In the genomic region with DNA sequence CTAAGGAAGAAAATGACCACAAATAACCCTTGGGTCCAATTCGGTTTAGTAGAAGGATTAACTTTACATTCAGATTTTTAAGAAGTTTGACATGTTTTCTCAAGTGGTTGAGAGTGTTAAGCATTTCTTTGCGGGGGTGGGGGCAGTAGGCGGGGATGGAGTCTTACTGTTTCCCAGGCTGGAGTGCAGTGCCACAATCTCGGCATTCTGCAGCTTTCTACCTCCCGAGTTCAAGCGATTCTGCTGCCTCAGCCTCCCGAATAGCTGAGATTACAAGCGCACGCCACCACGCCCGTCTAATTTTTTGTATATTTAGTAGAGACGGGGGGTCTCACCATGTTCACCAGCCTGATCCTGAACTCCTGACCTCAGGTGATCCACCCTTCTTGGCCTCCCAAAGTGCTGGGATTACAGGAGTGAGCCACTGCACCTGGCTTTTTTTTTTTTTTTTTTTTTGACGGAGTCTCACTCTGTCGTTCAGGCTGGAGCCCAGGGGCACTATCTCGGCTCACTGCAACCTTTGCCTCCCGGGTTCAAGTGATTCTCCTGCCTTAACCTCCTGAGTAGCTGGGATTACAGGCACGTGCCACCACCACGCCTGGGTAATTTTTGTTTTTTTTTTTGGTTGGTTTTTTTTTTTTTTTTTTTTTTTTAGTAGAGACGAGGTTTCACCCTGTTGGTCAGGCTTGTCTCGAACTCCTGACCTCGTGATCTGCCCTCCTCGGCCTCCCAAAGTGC, we compare ENCODE assay signal across 8 cellular contexts. TPM values are rescaled to one million over a fixed set of nuclear protein-coding genes. Genes with fewer than 3 reads are reported as not detected.
DNase-seq lines count a peak whose midpoint lies in the region; ATAC-seq, FAIRE-seq and TF ChIP-seq lines count a peak whose summit lies in the region.
"Not testable (repeated sequence)": the region's sequence is repeated elsewhere in the genome, so short reads cannot be mapped to it uniquely, and the experiment has no call there.

No MANE protein-coding gene starts in this region.

- H3K27ac ChIP-seq in A549; mesenchymal stem cell (ENCODE audit: low read length, poor library complexity, severe bottlenecking); osteoblast (ENCODE audit: low read depth, low read length); upper lobe of right lung: not testable (repeated sequence)
- H3K27ac ChIP-seq in left ventricle myocardium inferior (replicated peaks) (peak overlapping the region; percentile 21), gastrocnemius medialis (peak overlapping the region; percentile 96 to 100 (median 98))

- H3K9ac ChIP-seq in mesenchymal stem cell (ENCODE audit: low read length) = peak overlapping the region; percentile 8

- 71% methylated on average over 22 of the region's 22 CpGs for WGBS in A549 (ENCODE audit: missing lambda C conversion rate)
- WGBS in mesenchymal stem cell = 87% methylated on average over 22 of the region's 22 CpGs

- not testable (repeated sequence) for H3K27me3 Mint-ChIP-seq in activated naive CD8-positive, alpha-beta T cell

- H3K27ac Mint-ChIP-seq in activated naive CD8-positive, alpha-beta T cell = peak overlapping the region; percentile 66

- not testable (repeated sequence) for TF ChIP-seq RAD21 in A549 (conservative IDR thresholded peaks at IDR 0.05 in 1 of 2, IDR thresholded peaks at IDR 0.05 in 1 of 2)

- H3K14ac ChIP-seq in mesenchymal stem cell (ENCODE audit: low read length in 2 of 2) = not testable (repeated sequence)

- not testable (repeated sequence) for DNase-seq in A549 (ENCODE audit: low read depth in 1 of 2, low spot score in 1 of 2); left ventricle myocardium inferior; mesenchymal stem cell; gastrocnemius medialis
- DNase-seq in ELF-1 (ENCODE audit: low read depth, low spot score) (peak; percentile 46), osteoblast (ENCODE audit: insufficient read length, low spot score, missing footprints) (peak; percentile 21), upper lobe of right lung (peak; percentile 31)

- not testable (repeated sequence) for H3K79me1 ChIP-seq in mesenchymal stem cell (replicated peaks; ENCODE audit: low read length, poor library complexity, severe bottlenecking)

- not testable (repeated sequence) for H3K4ac ChIP-seq in mesenchymal stem cell (ENCODE audit: low read depth in 1 of 2, low read length in 2 of 2)

- intact Hi-C loops in left ventricle myocardium inferior (cut with micrococcal nuclease); gastrocnemius medialis (cut with DNase I; ENCODE audit: low total_unique reads); upper lobe of right lung (cut with DNase I): not testable (repeated sequence)

- H3K4me2 ChIP-seq in A549 = peak overlapping the region; percentile 12; the same call in 2 of the 3 replicates
- H3K4me2 ChIP-seq in mesenchymal stem cell (ENCODE audit: low read length, poor library complexity, severe bottlenecking); osteoblast (ENCODE audit: insufficient read depth, low read length): not testable (repeated sequence)

- H2BK5ac ChIP-seq in mesenchymal stem cell (ENCODE audit: low read depth, low read length, poor library complexity, severe bottlenecking) = not testable (repeated sequence)

- H2BK12ac ChIP-seq in mesenchymal stem cell (ENCODE audit: low read length in 2 of 2) = not testable (repeated sequence)

- not testable (repeated sequence) for TF ChIP-seq EP300 in A549 (IDR thresholded peaks at IDR 0.05)

- H3K27me3 ChIP-seq in left ventricle myocardium inferior (ENCODE audit: low read depth); mesenchymal stem cell (ENCODE audit: control insufficient read depth in 1 of 2, insufficient read depth in 1 of 2, low read length in 2 of 2); osteoblast (ENCODE audit: insufficient read depth, low read length); gastrocnemius medialis; upper lobe of right lung: not testable (repeated sequence)

- H3K18ac ChIP-seq in mesenchymal stem cell (ENCODE audit: low read depth in 1 of 2, low read length in 2 of 2) = not testable (repeated sequence)

- POLR2A ChIA-PET in A549 (lab: Yijun Ruan, JAX) = not testable (repeated sequence)

- ATAC-seq in A549, gastrocnemius medialis: not testable (repeated sequence)
- ATAC-seq in upper lobe of right lung = peak; percentile 49

- not testable (repeated sequence) for H2BK120ac ChIP-seq in mesenchymal stem cell (ENCODE audit: low read depth, low read length)

- H3K4me1 ChIP-seq in A549 (peaks cover 71% of the 10 kb centered on the region), left ventricle myocardium inferior (peaks cover 100% of the 10 kb centered on the region), mesenchymal stem cell (ENCODE audit: control insufficient read depth, insufficient read depth, low read depth, low read length) (peaks cover 25% of the 10 kb centered on the region), osteoblast (ENCODE audit: insufficient read depth, low read length) (peaks cover 51% of the 10 kb centered on the region), gastrocnemius medialis (peaks cover 94% of the 10 kb centered on the region in 2 donors), upper lobe of right lung (peaks cover 73% of the 10 kb centered on the region)

- H3K79me2 ChIP-seq in osteoblast (ENCODE audit: insufficient read depth, low read length) = peaks cover 100% of the 10 kb centered on the region

- not testable (repeated sequence) for TF ChIP-seq POLR2A in A549 (IDR thresholded peaks at IDR 0.05; ENCODE audit: low read length); gastrocnemius medialis (IDR thresholded peaks at IDR 0.05)

- not testable (repeated sequence) for H2AFZ ChIP-seq in mesenchymal stem cell (ENCODE audit: low read depth, low read length); osteoblast (ENCODE audit: low read length)

- not testable (repeated sequence) for H3K36me3 ChIP-seq in left ventricle myocardium inferior, gastrocnemius medialis, upper lobe of right lung
- H3K36me3 ChIP-seq in mesenchymal stem cell (ENCODE audit: control insufficient read depth in 1 of 2, insufficient read depth in 2 of 2, low read depth in 1 of 2, low read length in 2 of 2) (peaks cover 3 to 13% of the 10 kb centered on the region in 2 experiments), osteoblast (ENCODE audit: insufficient read depth, low read length) (peaks cover 10% of the 10 kb centered on the region)

- H4K91ac ChIP-seq in mesenchymal stem cell (ENCODE audit: low read length) = not testable (repeated sequence)

- not testable (repeated sequence) for FAIRE-seq in A549 (lab: Jason Lieb, UNC)

- H4K20me1 ChIP-seq in osteoblast (ENCODE audit: insufficient read depth, low read length) = peaks cover 93% of the 10 kb centered on the region

- H3K4me3 ChIP-seq in A549; left ventricle myocardium inferior; mesenchymal stem cell (ENCODE audit: insufficient read depth in 1 of 2, low read depth in 1 of 2, low read length in 2 of 2); osteoblast (ENCODE audit: insufficient read depth, low read length); gastrocnemius medialis; upper lobe of right lung: not testable (repeated sequence)

- H3K9me3 Mint-ChIP-seq in activated naive CD8-positive, alpha-beta T cell (ENCODE audit: low read depth) = not testable (repeated sequence)

- in situ Hi-C loops in gastrocnemius medialis (cut with MboI; ENCODE audit: low sequenced_read_pairs in 4 of 4) = not testable (repeated sequence)

- H3K4me1 Mint-ChIP-seq in activated naive CD8-positive, alpha-beta T cell (ENCODE audit: low read depth) = peaks cover 68% of the 10 kb centered on the region

- CTCF ChIA-PET in A549 (lab: Yijun Ruan, JAX) = interaction anchor here (0.6 to 13.0 kb wide), 5 partner anchors 9 to 80 kb away, joined by 3 to 115 read pairs (median 4); no protein-coding TSS in a partner anchor

- not testable (repeated sequence) for TF ChIP-seq CTCF in A549 (IDR thresholded peaks at IDR 0.05); left ventricle myocardium inferior (IDR thresholded peaks at IDR 0.05; ENCODE audit: borderline replicate concordance); osteoblast (IDR thresholded peaks at IDR 0.05; ENCODE audit: extremely low read depth, low read depth, low read length); gastrocnemius medialis (IDR thresholded peaks at IDR 0.05 in 4 of 5, conservative IDR thresholded peaks at IDR 0.05 in 1 of 5); upper lobe of right lung (IDR thresholded peaks at IDR 0.05)

- not testable (repeated sequence) for H3K9me3 ChIP-seq in A549; left ventricle myocardium inferior (replicated peaks); mesenchymal stem cell (ENCODE audit: control insufficient read depth, low read length); osteoblast (ENCODE audit: low read depth, low read length); gastrocnemius medialis; upper lobe of right lung

- not testable (repeated sequence) for H2BK15ac ChIP-seq in mesenchymal stem cell (ENCODE audit: low read depth, poor library complexity, severe bottlenecking)

- not testable (repeated sequence) for H2AK5ac ChIP-seq in mesenchymal stem cell (ENCODE audit: low read length, severe bottlenecking)

- H3K36me3 Mint-ChIP-seq in activated naive CD8-positive, alpha-beta T cell = not testable (repeated sequence)

- not testable (repeated sequence) for H3K4me3 Mint-ChIP-seq in activated naive CD8-positive, alpha-beta T cell

- not testable (repeated sequence) for H3K23ac ChIP-seq in mesenchymal stem cell (ENCODE audit: low read length in 2 of 2)

- not testable (repeated sequence) for H4K8ac ChIP-seq in mesenchymal stem cell (ENCODE audit: low read length)

RNA-seq across cellular contexts. Expression of a gene that starts 12.4 kb away (rescaled TPM):
- polyA plus RNA-seq in A549 (2011; rRNA removed) (1,017 and 1,284 TPM in 2 replicates), A549 (2017; fragmentation: RNase III; extraction: RNeasy Plus Mini Kit Qiagen cat#74134 plus additional on column Dnase treatment) (1,548 to 1,575 TPM (median 1,561 TPM) in 3 replicates)
- polyA plus RNA-seq in A549 (2012; cell fraction: cytosol; rRNA removed) = 663 and 976 TPM in 2 replicates
- 278 and 353 TPM in 2 replicates for polyA plus RNA-seq in A549 (2012; cell fraction: nucleus; rRNA removed)
- 571 and 643 TPM in 2 replicates for polyA minus RNA-seq in A549 (2011; rRNA and poly(A)+ RNA removed)
- total RNA-seq in left ventricle myocardium inferior (569 TPM), osteoblast (401 and 433 TPM in 2 replicates), gastrocnemius medialis (1,000 to 10,000 TPM in 3 of 4 donors, 100 to 1,000 TPM in 1; 915 to 1,814 (median 1,174) TPM), upper lobe of right lung (393 TPM)
- 476 TPM for polyA plus RNA-seq in mesenchymal stem cell (2013, experiment 1 of 2)
- 478 TPM for polyA plus RNA-seq in mesenchymal stem cell (2013, experiment 2 of 2)
